Comparison of ENCODE assay signal across 8 cellular contexts in the genomic region with DNA sequence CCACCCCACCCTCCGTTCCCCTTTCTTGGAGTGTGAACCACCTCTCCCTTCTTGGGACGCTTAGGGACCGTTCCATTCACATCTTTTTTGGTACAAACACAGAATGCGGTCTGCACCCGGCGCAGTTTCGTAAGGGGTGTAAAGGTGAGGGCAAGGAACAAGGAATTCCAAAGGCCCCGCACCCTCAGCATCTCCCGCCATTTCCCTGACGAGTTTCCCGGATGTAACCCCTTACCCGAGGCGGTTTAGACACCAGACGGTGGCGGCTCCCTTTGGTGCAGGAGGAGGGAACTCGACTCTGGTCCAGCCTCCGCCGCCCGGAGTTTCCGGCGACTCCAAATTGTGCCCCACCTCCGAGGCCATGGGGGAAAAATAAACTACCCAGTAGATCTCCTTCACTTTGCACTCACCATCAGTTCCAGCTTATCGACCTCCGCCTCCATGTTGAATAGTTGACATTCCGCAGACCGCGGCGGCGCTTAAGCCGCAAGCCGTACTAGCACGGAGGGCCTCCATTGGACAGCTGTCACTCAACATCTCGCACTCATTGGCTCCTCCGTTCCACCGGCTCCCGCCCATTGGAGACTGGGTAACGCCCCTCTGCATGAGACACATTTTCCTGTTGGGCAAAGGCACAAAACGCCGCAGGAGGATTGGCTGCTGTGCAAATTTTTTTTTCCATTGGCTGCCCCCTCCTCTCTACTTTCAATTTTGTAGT. TPM values are rescaled to one million over a fixed set of nuclear protein-coding genes. Genes with fewer than 3 reads are reported as not detected.
DNase-seq lines count a peak whose midpoint lies in the region; ATAC-seq and TF ChIP-seq lines count a peak whose summit lies in the region.

A gene with protein sequence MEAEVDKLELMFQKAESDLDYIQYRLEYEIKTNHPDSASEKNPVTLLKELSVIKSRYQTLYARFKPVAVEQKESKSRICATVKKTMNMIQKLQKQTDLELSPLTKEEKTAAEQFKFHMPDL (minus strand): TSS at position 466 of the 718 bp plus-strand sequence. CDS start 23 bp downstream, at position 443.

- H3K4me1 ChIP-seq in GM23338 (ENCODE audit: insufficient read depth) (peaks cover 23% of the 10 kb centered on the region), SJCRH30 (peaks cover 9% of the 10 kb centered on the region)

- H3K27ac ChIP-seq in GM23338 (ENCODE audit: low read depth) (peak within 1 kb of the TSS; percentile 92), SJCRH30 (peak within 1 kb of the TSS; percentile 94)

- peak within 1 kb of the TSS; percentile 77 for H3K4me3 ChIP-seq in GM23338
- peak within 1 kb of the TSS; percentile 65 for H3K4me3 ChIP-seq in SJCRH30

- DNase-seq in DMS79 treated with DMSO at 0.1 percent for 48 hours (lab: John Stamatoyannopoulos, UW) (peak; percentile 99), GM23338 (ENCODE audit: low spot score) (peak; percentile 99), Kasumi-1 (lab: John Stamatoyannopoulos, UW) (peak; percentile 100), SJCRH30 (peak; percentile 88 to 99), head of caudate nucleus (peak in 41 of 42 donors; percentile 79 to 99 (median 97)), posterior cingulate gyrus (peak; percentile 94 to 100 (median 97)), type B pancreatic cell (ENCODE audit: extremely low spot score, unreplicated experiment) (peak; percentile 97)
- peak; percentile 77 to 91 (median 88) for DNase-seq in activated naive CD4-positive, alpha-beta T cell (lab: John Stamatoyannopoulos, UW)

- no peak within 1 kb of the TSS for H2AFZ ChIP-seq in GM23338

- H3K4me3 Mint-ChIP-seq in GM23338: no peak within 1 kb of the TSS
- no peak within 1 kb of the TSS for H3K4me3 Mint-ChIP-seq in type B pancreatic cell

- intact Hi-C loops in head of caudate nucleus (cut with DNase I): loop anchor here (2.0 kb wide), 1 partner anchor 48 kb away; a partner anchor contains a TSS
- intact Hi-C loops in posterior cingulate gyrus (cut with DNase I): loop anchor here (2.0 to 10.0 kb wide), 2 partner anchors 48 to 70 kb away; a partner anchor contains a TSS

- H3K9me2 ChIP-seq in GM23338 (ENCODE audit: insufficient read depth): no peaks in the 10 kb centered on the region

- peak within 1 kb of the TSS; percentile 84 for H3K4me2 ChIP-seq in GM23338

- H3F3A ChIP-seq in GM23338 (replicated peaks; ENCODE audit: low read depth): no peaks in the 10 kb centered on the region

- H3K36me3 ChIP-seq in GM23338 (ENCODE audit: insufficient read depth): no peaks in the 10 kb centered on the region
- peaks cover 9% of the 10 kb centered on the region; the same call in 1 of the 2 replicates for H3K36me3 ChIP-seq in SJCRH30

- peak; percentile 87 for ATAC-seq in GM23338

- TF ChIP-seq CTCF in GM23338 (conservative IDR thresholded peaks at IDR 0.05; ENCODE audit: low read depth in 2 of 2) (no peak), type B pancreatic cell (conservative IDR thresholded peaks at IDR 0.05) (no peak)

- H3K9me3 Mint-ChIP-seq in GM23338 (no peaks in the 10 kb centered on the region), type B pancreatic cell (no peaks in the 10 kb centered on the region)

- H3K27me3 Mint-ChIP-seq in GM23338 (ENCODE audit: insufficient read depth, low read depth, poor library complexity): peaks cover 7% of the 10 kb centered on the region
- no peaks in the 10 kb centered on the region for H3K27me3 Mint-ChIP-seq in type B pancreatic cell

- H3K36me3 Mint-ChIP-seq in GM23338 (ENCODE audit: low read depth) (peaks cover 5% of the 10 kb centered on the region; the same call in 2 of the 3 replicates), type B pancreatic cell (peaks cover 4% of the 10 kb centered on the region)

- no peak within 1 kb of the TSS for H3K27ac Mint-ChIP-seq in GM23338
- no peak within 1 kb of the TSS for H3K27ac Mint-ChIP-seq in type B pancreatic cell

- H4K20me1 ChIP-seq in GM23338 (replicated peaks; ENCODE audit: insufficient read depth): peaks cover 12% of the 10 kb centered on the region

- H3K79me2 ChIP-seq in GM23338 (replicated peaks; ENCODE audit: insufficient read depth): peaks cover 84% of the 10 kb centered on the region

- peaks cover 25% of the 10 kb centered on the region for H3K4me1 Mint-ChIP-seq in GM23338
- H3K4me1 Mint-ChIP-seq in type B pancreatic cell (ENCODE audit: unreplicated experiment): peaks cover 20% of the 10 kb centered on the region

- no peaks in the 10 kb centered on the region for H3K9me3 ChIP-seq in SJCRH30 (replicated peaks)

- H3K27me3 ChIP-seq in GM23338 (ENCODE audit: insufficient read depth) (no peaks in the 10 kb centered on the region), SJCRH30 (no peaks in the 10 kb centered on the region)

TF ChIP-seq in GM23338, 12 proteins besides CTCF, POLR2A, EP300 and RAD21:
- TF ChIP-seq, protein P1, sequence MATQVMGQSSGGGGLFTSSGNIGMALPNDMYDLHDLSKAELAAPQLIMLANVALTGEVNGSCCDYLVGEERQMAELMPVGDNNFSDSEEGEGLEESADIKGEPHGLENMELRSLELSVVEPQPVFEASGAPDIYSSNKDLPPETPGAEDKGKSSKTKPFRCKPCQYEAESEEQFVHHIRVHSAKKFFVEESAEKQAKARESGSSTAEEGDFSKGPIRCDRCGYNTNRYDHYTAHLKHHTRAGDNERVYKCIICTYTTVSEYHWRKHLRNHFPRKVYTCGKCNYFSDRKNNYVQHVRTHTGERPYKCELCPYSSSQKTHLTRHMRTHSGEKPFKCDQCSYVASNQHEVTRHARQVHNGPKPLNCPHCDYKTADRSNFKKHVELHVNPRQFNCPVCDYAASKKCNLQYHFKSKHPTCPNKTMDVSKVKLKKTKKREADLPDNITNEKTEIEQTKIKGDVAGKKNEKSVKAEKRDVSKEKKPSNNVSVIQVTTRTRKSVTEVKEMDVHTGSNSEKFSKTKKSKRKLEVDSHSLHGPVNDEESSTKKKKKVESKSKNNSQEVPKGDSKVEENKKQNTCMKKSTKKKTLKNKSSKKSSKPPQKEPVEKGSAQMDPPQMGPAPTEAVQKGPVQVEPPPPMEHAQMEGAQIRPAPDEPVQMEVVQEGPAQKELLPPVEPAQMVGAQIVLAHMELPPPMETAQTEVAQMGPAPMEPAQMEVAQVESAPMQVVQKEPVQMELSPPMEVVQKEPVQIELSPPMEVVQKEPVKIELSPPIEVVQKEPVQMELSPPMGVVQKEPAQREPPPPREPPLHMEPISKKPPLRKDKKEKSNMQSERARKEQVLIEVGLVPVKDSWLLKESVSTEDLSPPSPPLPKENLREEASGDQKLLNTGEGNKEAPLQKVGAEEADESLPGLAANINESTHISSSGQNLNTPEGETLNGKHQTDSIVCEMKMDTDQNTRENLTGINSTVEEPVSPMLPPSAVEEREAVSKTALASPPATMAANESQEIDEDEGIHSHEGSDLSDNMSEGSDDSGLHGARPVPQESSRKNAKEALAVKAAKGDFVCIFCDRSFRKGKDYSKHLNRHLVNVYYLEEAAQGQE (IDR thresholded peaks at IDR 0.05; ENCODE audit: unreplicated experiment): peak; percentile 11
- TF ChIP-seq ZNF114 (CRISPR knock-in tag; IDR thresholded peaks at IDR 0.05) (peak; percentile 94), NANOG (IDR thresholded peaks at IDR 0.05; ENCODE audit: borderline replicate concordance) (0 out of 2 replicates have a peak, but pooled peaks have one; percentile 10), JUNB (IDR thresholded peaks at IDR 0.05; ENCODE audit: unreplicated experiment) (no peak), POLR2AphosphoS5 (IDR thresholded peaks at IDR 0.05; ENCODE audit: low read depth) (peak; percentile 69), CREB1 (CRISPR knock-in tag; IDR thresholded peaks at IDR 0.05; ENCODE audit: low read depth) (peak; percentile 84; the same call in 1 of the 2 replicates)
TF ChIP-seq in GM23338: peak in this region for 5.

RNA-seq across cellular contexts. Expression of the gene that starts here (rescaled TPM):
- total RNA-seq in GM23338 (2014; rRNA removed; shearing (Covaris generic)): 50.5 and 53.8 TPM in 2 replicates
- 125 and 140 TPM in 2 replicates for polyA plus RNA-seq in GM23338 (2016; fragmentation: Nextera tagmentation; extraction: Ambion mirVana)
- 174 and 210 TPM in 2 replicates for total RNA-seq in SJCRH30 (2014; rRNA removed; shearing (Covaris generic))
- 67.9 and 78.4 TPM in 2 replicates for total RNA-seq in type B pancreatic cell (ENCODE audit: low replicate concordance)

Comparison
In these comparisons a context has a peak if more than half of its experiments do, and no peak if none do; other contexts are left out.
1. Peak in every context shown above with its lines: DNase-seq, ATAC-seq, H3K4me3 ChIP-seq and H3K27ac ChIP-seq.